Comparison of ENCODE assay signal across 20 cellular contexts in genomic region chr5:541148-541887, GRCh38. TPM values are rescaled to one million over a fixed set of nuclear protein-coding genes. Genes with fewer than 3 reads are reported as not detected.
A peak's percentile ranks its signal among the peaks of the same experiment; 100 is the strongest.
DNase-seq lines count a peak whose midpoint lies in the region; ATAC-seq, FAIRE-seq and TF ChIP-seq lines count a peak whose summit lies in the region.
"Had no signal": no experiment of that assay in that cellular context is flagged by ENCODE, and none has a peak within 500 bp of the region (broad histone marks: within the 10 kb centered on the region; RNA-seq: fewer than 3 reads in every experiment).

No MANE protein-coding gene starts in this region.

- H3K36me3 ChIP-seq in HEK293 (ENCODE audit: control insufficient read depth in 2 of 2, insufficient read depth in 1 of 2, low read length in 2 of 2) = no peaks in the 10 kb centered on the region
- H3K36me3 ChIP-seq: BLaER1 treated with 17β-estradiol and CSF1 and Interleukin-3, amounts not matched to agents 10 nM and 100 nM had no signal

- POLR2A ChIA-PET in activated CD8-positive, alpha-beta T cell treated with anti-CD3 and anti-CD28 coated beads for 36 hours (lab: Charles Lee) = interaction anchor here (1.0 kb wide), 1 partner anchor 31 kb away, joined by 3 read pairs; no protein-coding TSS in a partner anchor
- POLR2A ChIA-PET in activated CD8-positive, alpha-beta T cell treated with anti-CD3 and anti-CD28 coated beads, Interleukin-2, amount 10 ng/mL, durations not matched to agents 7 days and 5 days (lab: Charles Lee) = no interaction called here
- POLR2A ChIA-PET in HEK293 (lab: Yijun Ruan, JAX) = no interaction called here

- H3K4me1 ChIP-seq in HEK293 (ENCODE audit: control insufficient read depth, insufficient read depth, low read length) = no peaks in the 10 kb centered on the region
- H3K4me1 ChIP-seq: foreskin keratinocyte had no signal

- no peak overlapping the region for H3K4me3 ChIP-seq in HEK293 (ENCODE audit: low read depth, low read length)
- H3K4me3 ChIP-seq: BLaER1 treated with 17β-estradiol and CSF1 and Interleukin-3, amounts not matched to agents 10 nM and 100 nM had no signal

- FAIRE-seq in HTR-8/SVneo (lab: Jason Lieb, UNC) = no peak
- FAIRE-seq: A204.1, G401.6, RCC 7860, small intestine had no signal

- H3K9me3 ChIP-seq in HEK293 (ENCODE audit: control insufficient read depth, insufficient read depth, low read depth, low read length) = no peaks in the 10 kb centered on the region

- peaks cover 2% of the 10 kb centered on the region for H3K27me3 Mint-ChIP-seq in activated CD8-positive, alpha-beta T cell treated with anti-CD3 and anti-CD28 coated beads for 36 hours
- H3K27me3 Mint-ChIP-seq in activated CD8-positive, alpha-beta T cell treated with anti-CD3 and anti-CD28 coated beads, Interleukin-2, amount 10 ng/mL, durations not matched to agents 7 days and 5 days (ENCODE audit: low read depth) = peaks cover 8% of the 10 kb centered on the region

- no peak overlapping the region for H3K27ac ChIP-seq in HEK293 (ENCODE audit: extremely low read depth, low read depth, low read length)
- H3K27ac ChIP-seq: foreskin keratinocyte had no signal

- no peaks in the 10 kb centered on the region for H3K9me3 Mint-ChIP-seq in activated CD8-positive, alpha-beta T cell treated with anti-CD3 and anti-CD28 coated beads for 36 hours
- no peaks in the 10 kb centered on the region for H3K9me3 Mint-ChIP-seq in activated CD8-positive, alpha-beta T cell treated with anti-CD3 and anti-CD28 coated beads, Interleukin-2, amount 10 ng/mL, durations not matched to agents 7 days and 5 days (ENCODE audit: insufficient read depth)
- H3K9me3 Mint-ChIP-seq: dendritic cell treated with granulocyte-macrophage colony-stimulating factor and Interleukin-4, amounts not matched to agents 40 ng/mL and 50 ng/mL, for 4 days had no signal

- no peak overlapping the region for H3K27ac Mint-ChIP-seq in activated CD8-positive, alpha-beta T cell treated with anti-CD3 and anti-CD28 coated beads for 36 hours
- no peak overlapping the region for H3K27ac Mint-ChIP-seq in activated CD8-positive, alpha-beta T cell treated with anti-CD3 and anti-CD28 coated beads, Interleukin-2, amount 10 ng/mL, durations not matched to agents 7 days and 5 days
- H3K27ac Mint-ChIP-seq: dendritic cell treated with granulocyte-macrophage colony-stimulating factor and Interleukin-4, amounts not matched to agents 40 ng/mL and 50 ng/mL, for 4 days had no signal

- TF ChIP-seq CTCF in activated CD8-positive, alpha-beta T cell treated with anti-CD3 and anti-CD28 coated beads for 36 hours (IDR thresholded peaks at IDR 0.05) = no peak
- TF ChIP-seq CTCF in HEK293 (tag by site-specific recombination; IDR thresholded peaks at IDR 0.05) = no peak

- H3K4me3 Mint-ChIP-seq in activated CD8-positive, alpha-beta T cell treated with anti-CD3 and anti-CD28 coated beads for 36 hours = no peak overlapping the region
- no peak overlapping the region for H3K4me3 Mint-ChIP-seq in activated CD8-positive, alpha-beta T cell treated with anti-CD3 and anti-CD28 coated beads, Interleukin-2, amount 10 ng/mL, durations not matched to agents 7 days and 5 days
- H3K4me3 Mint-ChIP-seq: dendritic cell treated with granulocyte-macrophage colony-stimulating factor and Interleukin-4, amounts not matched to agents 40 ng/mL and 50 ng/mL, for 4 days had no signal

- no peaks in the 10 kb centered on the region for H3K36me3 Mint-ChIP-seq in activated CD8-positive, alpha-beta T cell treated with anti-CD3 and anti-CD28 coated beads for 36 hours (ENCODE audit: low read depth)
- H3K36me3 Mint-ChIP-seq in activated CD8-positive, alpha-beta T cell treated with anti-CD3 and anti-CD28 coated beads, Interleukin-2, amount 10 ng/mL, durations not matched to agents 7 days and 5 days (ENCODE audit: low read depth) = no peaks in the 10 kb centered on the region

- CTCF ChIA-PET in activated CD8-positive, alpha-beta T cell treated with anti-CD3 and anti-CD28 coated beads for 36 hours (lab: Charles Lee) = no interaction called here
- CTCF ChIA-PET in activated CD8-positive, alpha-beta T cell treated with anti-CD3 and anti-CD28 coated beads, Interleukin-2, amount 10 ng/mL, durations not matched to agents 7 days and 5 days (lab: Charles Lee) = interaction anchor here (1.2 kb wide), 1 partner anchor 12 kb away, joined by 4 read pairs; no protein-coding TSS in a partner anchor
- CTCF ChIA-PET in HEK293 (lab: Yijun Ruan, JAX) = no interaction called here

- peaks cover 17% of the 10 kb centered on the region for H3K4me1 Mint-ChIP-seq in activated CD8-positive, alpha-beta T cell treated with anti-CD3 and anti-CD28 coated beads for 36 hours (ENCODE audit: low read depth)
- H3K4me1 Mint-ChIP-seq in activated CD8-positive, alpha-beta T cell treated with anti-CD3 and anti-CD28 coated beads, Interleukin-2, amount 10 ng/mL, durations not matched to agents 7 days and 5 days (ENCODE audit: low read depth) = peaks cover 23% of the 10 kb centered on the region

- peak; percentile 28 for DNase-seq in activated CD8-positive, alpha-beta T cell treated with anti-CD3 and anti-CD28 coated beads for 36 hours
- no peak for DNase-seq in activated CD8-positive, alpha-beta T cell treated with anti-CD3 and anti-CD28 coated beads, Interleukin-2, amount 10 ng/mL, durations not matched to agents 7 days and 5 days
- DNase-seq in cardiac septum (ENCODE audit: low spot score) = peak; percentile 66
- DNase-seq in posterior cingulate gyrus = peak in 6 of 10 donors; percentile 2 to 67 (median 37)
- no peak for DNase-seq in HTR-8/SVneo (ENCODE audit: insufficient read length, low spot score)
- no peak for DNase-seq in NOMO-1 treated with DMSO at 0.1 percent for 48 hours (lab: John Stamatoyannopoulos, UW; ENCODE audit: unreplicated experiment)
- no peak for DNase-seq in left lobe of liver (ENCODE audit: low spot score)
- DNase-seq: activated CD8-positive, alpha-beta memory T cell treated with anti-CD3 and anti-CD28 coated beads, Interleukin-2, amount 50 U/mL, for 48 hours; foreskin keratinocyte; MM.1S; small intestine; stimulated activated CD4-positive, alpha-beta T cell treated with anti-CD3 and anti-CD28 coated beads, Interleukin-4, amount 100 ng/mL, for 4 hours; T1000 had no signal

- ATAC-seq in activated CD8-positive, alpha-beta T cell treated with anti-CD3 and anti-CD28 coated beads for 36 hours = no peak
- no peak for ATAC-seq in activated CD8-positive, alpha-beta T cell treated with anti-CD3 and anti-CD28 coated beads, Interleukin-2, amount 10 ng/mL, durations not matched to agents 7 days and 5 days
- no peak for ATAC-seq in left lobe of liver
- ATAC-seq: foreskin keratinocyte, SK-N-SH treated with all-trans-retinoic acid at 6 μM for 48 hours had no signal

- intact Hi-C loops in activated CD8-positive, alpha-beta T cell treated with anti-CD3 and anti-CD28 coated beads for 36 hours (cut with micrococcal nuclease) = no loop called here
- intact Hi-C loops in cardiac septum (cut with DNase I) = no loop called here
- intact Hi-C loops in posterior cingulate gyrus (cut with DNase I) = no loop called here

TF ChIP-seq in HEK293, 187 proteins besides CTCF, POLR2A, EP300 and RAD21:
- peak; percentile 88 for TF ChIP-seq KLF1 (tag by site-specific recombination; IDR thresholded peaks at IDR 0.05)
- no peak for TF ChIP-seq ZNF114 (tag by site-specific recombination; IDR thresholded peaks at IDR 0.05)

RNA-seq across cellular contexts. Expression of gene SLC9A3, which starts 17.1 kb away (rescaled TPM):
- total RNA-seq in activated CD8-positive, alpha-beta T cell treated with anti-CD3 and anti-CD28 coated beads for 36 hours = 1 to 10 TPM; 3.2 to 3.3 TPM
- 1 to 10 TPM; 1.6 to 1.9 TPM for total RNA-seq in activated CD8-positive, alpha-beta T cell treated with anti-CD3 and anti-CD28 coated beads, Interleukin-2, amount 10 ng/mL, durations not matched to agents 7 days and 5 days
- total RNA-seq in cardiac septum (1.0 TPM), left lobe of liver (0.81 TPM)

Comparison
In these comparisons a context has a peak if more than half of its experiments do, and no peak if none do; other contexts are left out.
1. DNase-seq: peak in activated CD8-positive, alpha-beta T cell treated with anti-CD3 and anti-CD28 coated beads for 36 hours (single experiment), cardiac septum (single experiment) and posterior cingulate gyrus (6 of 10); none in activated CD8-positive, alpha-beta T cell treated with anti-CD3 and anti-CD28 coated beads, Interleukin-2, amount 10 ng/mL, durations not matched to agents 7 days and 5 days (single experiment), HTR-8/SVneo (single experiment), NOMO-1 treated with DMSO at 0.1 percent for 48 hours (single experiment) and left lobe of liver (single experiment).